ENCODE assay signal across 1 cellular context in genomic region chr20:3808141-3808479, GRCh38.
TF ChIP-seq lines count a peak whose summit lies in the region.

No MANE protein-coding gene starts in this region.

TF ChIP-seq in HepG2, 621 proteins besides CTCF, POLR2A, EP300 and RAD21 (continued from another document and continues in another):
- TF ChIP-seq, protein P1, sequence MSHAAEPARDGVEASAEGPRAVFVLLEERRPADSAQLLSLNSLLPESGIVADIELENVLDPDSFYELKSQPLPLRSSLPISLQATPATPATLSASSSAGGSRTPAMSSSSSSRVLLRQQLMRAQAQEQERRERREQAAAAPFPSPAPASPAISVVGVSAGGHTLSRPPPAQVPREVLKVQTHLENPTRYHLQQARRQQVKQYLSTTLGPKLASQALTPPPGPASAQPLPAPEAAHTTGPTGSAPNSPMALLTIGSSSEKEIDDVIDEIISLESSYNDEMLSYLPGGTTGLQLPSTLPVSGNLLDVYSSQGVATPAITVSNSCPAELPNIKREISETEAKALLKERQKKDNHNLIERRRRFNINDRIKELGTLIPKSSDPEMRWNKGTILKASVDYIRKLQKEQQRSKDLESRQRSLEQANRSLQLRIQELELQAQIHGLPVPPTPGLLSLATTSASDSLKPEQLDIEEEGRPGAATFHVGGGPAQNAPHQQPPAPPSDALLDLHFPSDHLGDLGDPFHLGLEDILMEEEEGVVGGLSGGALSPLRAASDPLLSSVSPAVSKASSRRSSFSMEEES (CRISPR knock-in tag; IDR thresholded peaks at IDR 0.05) = peak; percentile 94
- TF ChIP-seq ZNF607 (CRISPR knock-in tag; IDR thresholded peaks at IDR 0.05; ENCODE audit: borderline replicate concordance) = no peak
- no peak for TF ChIP-seq ZNF644 (CRISPR knock-in tag; IDR thresholded peaks at IDR 0.05; ENCODE audit: low read depth)
- no peak for TF ChIP-seq MAZ (IDR thresholded peaks at IDR 0.05; ENCODE audit: borderline replicate concordance, low read depth, low read length)
- TF ChIP-seq MAZ (CRISPR knock-in tag; IDR thresholded peaks at IDR 0.05; ENCODE audit: low read depth) = no peak
- no peak for TF ChIP-seq TSC22D2 (CRISPR knock-in tag; IDR thresholded peaks at IDR 0.05; ENCODE audit: borderline replicate concordance)
- TF ChIP-seq AGO2 (optimal IDR thresholded peaks at IDR 0.05; ENCODE audit: low read depth, low read length) = no peak
- TF ChIP-seq, protein P2, sequence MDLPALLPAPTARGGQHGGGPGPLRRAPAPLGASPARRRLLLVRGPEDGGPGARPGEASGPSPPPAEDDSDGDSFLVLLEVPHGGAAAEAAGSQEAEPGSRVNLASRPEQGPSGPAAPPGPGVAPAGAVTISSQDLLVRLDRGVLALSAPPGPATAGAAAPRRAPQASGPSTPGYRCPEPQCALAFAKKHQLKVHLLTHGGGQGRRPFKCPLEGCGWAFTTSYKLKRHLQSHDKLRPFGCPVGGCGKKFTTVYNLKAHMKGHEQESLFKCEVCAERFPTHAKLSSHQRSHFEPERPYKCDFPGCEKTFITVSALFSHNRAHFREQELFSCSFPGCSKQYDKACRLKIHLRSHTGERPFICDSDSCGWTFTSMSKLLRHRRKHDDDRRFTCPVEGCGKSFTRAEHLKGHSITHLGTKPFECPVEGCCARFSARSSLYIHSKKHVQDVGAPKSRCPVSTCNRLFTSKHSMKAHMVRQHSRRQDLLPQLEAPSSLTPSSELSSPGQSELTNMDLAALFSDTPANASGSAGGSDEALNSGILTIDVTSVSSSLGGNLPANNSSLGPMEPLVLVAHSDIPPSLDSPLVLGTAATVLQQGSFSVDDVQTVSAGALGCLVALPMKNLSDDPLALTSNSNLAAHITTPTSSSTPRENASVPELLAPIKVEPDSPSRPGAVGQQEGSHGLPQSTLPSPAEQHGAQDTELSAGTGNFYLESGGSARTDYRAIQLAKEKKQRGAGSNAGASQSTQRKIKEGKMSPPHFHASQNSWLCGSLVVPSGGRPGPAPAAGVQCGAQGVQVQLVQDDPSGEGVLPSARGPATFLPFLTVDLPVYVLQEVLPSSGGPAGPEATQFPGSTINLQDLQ (CRISPR knock-in tag; IDR thresholded peaks at IDR 0.05) = no peak
- no peak for TF ChIP-seq SYNCRIP (IDR thresholded peaks at IDR 0.05; ENCODE audit: insufficient read depth, low read depth, low read length)
- peak; percentile 48; the same call in 1 of the 2 replicates for TF ChIP-seq ZNF580 (CRISPR knock-in tag; IDR thresholded peaks at IDR 0.05; ENCODE audit: borderline replicate concordance, low read depth)
- TF ChIP-seq, protein P3, sequence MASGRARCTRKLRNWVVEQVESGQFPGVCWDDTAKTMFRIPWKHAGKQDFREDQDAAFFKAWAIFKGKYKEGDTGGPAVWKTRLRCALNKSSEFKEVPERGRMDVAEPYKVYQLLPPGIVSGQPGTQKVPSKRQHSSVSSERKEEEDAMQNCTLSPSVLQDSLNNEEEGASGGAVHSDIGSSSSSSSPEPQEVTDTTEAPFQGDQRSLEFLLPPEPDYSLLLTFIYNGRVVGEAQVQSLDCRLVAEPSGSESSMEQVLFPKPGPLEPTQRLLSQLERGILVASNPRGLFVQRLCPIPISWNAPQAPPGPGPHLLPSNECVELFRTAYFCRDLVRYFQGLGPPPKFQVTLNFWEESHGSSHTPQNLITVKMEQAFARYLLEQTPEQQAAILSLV (CRISPR knock-in tag; IDR thresholded peaks at IDR 0.05; ENCODE audit: borderline replicate concordance) = no peak; the same call in 1 of the 2 replicates
- TF ChIP-seq, protein P4, sequence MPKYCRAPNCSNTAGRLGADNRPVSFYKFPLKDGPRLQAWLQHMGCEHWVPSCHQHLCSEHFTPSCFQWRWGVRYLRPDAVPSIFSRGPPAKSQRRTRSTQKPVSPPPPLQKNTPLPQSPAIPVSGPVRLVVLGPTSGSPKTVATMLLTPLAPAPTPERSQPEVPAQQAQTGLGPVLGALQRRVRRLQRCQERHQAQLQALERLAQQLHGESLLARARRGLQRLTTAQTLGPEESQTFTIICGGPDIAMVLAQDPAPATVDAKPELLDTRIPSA (CRISPR knock-in tag; IDR thresholded peaks at IDR 0.05; ENCODE audit: borderline replicate concordance) = no peak
- TF ChIP-seq, protein P5, sequence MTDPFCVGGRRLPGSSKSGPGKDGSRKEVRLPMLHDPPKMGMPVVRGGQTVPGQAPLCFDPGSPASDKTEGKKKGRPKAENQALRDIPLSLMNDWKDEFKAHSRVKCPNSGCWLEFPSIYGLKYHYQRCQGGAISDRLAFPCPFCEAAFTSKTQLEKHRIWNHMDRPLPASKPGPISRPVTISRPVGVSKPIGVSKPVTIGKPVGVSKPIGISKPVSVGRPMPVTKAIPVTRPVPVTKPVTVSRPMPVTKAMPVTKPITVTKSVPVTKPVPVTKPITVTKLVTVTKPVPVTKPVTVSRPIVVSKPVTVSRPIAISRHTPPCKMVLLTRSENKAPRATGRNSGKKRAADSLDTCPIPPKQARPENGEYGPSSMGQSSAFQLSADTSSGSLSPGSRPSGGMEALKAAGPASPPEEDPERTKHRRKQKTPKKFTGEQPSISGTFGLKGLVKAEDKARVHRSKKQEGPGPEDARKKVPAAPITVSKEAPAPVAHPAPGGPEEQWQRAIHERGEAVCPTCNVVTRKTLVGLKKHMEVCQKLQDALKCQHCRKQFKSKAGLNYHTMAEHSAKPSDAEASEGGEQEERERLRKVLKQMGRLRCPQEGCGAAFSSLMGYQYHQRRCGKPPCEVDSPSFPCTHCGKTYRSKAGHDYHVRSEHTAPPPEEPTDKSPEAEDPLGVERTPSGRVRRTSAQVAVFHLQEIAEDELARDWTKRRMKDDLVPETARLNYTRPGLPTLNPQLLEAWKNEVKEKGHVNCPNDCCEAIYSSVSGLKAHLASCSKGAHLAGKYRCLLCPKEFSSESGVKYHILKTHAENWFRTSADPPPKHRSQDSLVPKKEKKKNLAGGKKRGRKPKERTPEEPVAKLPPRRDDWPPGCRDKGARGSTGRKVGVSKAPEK (CRISPR knock-in tag; IDR thresholded peaks at IDR 0.05; ENCODE audit: borderline replicate concordance) = peak; percentile 75; the same call in 1 of the 2 replicates
- peak; percentile 67; the same call in 1 of the 2 replicates for TF ChIP-seq RNF2 (conservative IDR thresholded peaks at IDR 0.05; ENCODE audit: low read depth)
- peak; percentile 90; the same call in 1 of the 2 replicates for TF ChIP-seq ZFP36L1 (CRISPR knock-in tag; IDR thresholded peaks at IDR 0.05)
- TF ChIP-seq, protein P6, sequence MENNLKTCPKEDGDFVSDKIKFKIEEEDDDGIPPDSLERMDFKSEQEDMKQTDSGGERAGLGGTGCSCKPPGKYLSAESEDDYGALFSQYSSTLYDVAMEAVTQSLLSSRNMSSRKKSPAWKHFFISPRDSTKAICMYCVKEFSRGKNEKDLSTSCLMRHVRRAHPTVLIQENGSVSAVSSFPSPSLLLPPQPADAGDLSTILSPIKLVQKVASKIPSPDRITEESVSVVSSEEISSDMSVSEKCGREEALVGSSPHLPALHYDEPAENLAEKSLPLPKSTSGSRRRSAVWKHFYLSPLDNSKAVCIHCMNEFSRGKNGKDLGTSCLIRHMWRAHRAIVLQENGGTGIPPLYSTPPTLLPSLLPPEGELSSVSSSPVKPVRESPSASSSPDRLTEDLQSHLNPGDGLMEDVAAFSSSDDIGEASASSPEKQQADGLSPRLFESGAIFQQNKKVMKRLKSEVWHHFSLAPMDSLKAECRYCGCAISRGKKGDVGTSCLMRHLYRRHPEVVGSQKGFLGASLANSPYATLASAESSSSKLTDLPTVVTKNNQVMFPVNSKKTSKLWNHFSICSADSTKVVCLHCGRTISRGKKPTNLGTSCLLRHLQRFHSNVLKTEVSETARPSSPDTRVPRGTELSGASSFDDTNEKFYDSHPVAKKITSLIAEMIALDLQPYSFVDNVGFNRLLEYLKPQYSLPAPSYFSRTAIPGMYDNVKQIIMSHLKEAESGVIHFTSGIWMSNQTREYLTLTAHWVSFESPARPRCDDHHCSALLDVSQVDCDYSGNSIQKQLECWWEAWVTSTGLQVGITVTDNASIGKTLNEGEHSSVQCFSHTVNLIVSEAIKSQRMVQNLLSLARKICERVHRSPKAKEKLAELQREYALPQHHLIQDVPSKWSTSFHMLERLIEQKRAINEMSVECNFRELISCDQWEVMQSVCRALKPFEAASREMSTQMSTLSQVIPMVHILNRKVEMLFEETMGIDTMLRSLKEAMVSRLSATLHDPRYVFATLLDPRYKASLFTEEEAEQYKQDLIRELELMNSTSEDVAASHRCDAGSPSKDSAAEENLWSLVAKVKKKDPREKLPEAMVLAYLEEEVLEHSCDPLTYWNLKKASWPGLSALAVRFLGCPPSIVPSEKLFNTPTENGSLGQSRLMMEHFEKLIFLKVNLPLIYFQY (CRISPR knock-in tag; IDR thresholded peaks at IDR 0.05; ENCODE audit: borderline replicate concordance) = no peak
- peak; percentile 62; the same call in 1 of the 2 replicates for TF ChIP-seq ZMAT3 (CRISPR knock-in tag; conservative IDR thresholded peaks at IDR 0.05)
- peak; percentile 30; the same call in 1 of the 2 replicates for TF ChIP-seq KAT8 (CRISPR knock-in tag; IDR thresholded peaks at IDR 0.05)
- TF ChIP-seq ZNF280D (CRISPR knock-in tag; IDR thresholded peaks at IDR 0.05) = peak; percentile 89
- TF ChIP-seq TERF1 (CRISPR knock-in tag; IDR thresholded peaks at IDR 0.05) = no peak
- no peak for TF ChIP-seq DBP (CRISPR knock-in tag; IDR thresholded peaks at IDR 0.05; ENCODE audit: not compliant biosample characterization)
- no peak for TF ChIP-seq ZSCAN22 (CRISPR knock-in tag; IDR thresholded peaks at IDR 0.05)
- TF ChIP-seq ZNF350 (CRISPR knock-in tag; IDR thresholded peaks at IDR 0.05; ENCODE audit: borderline replicate concordance, low read depth) = no peak
- TF ChIP-seq, protein P7, sequence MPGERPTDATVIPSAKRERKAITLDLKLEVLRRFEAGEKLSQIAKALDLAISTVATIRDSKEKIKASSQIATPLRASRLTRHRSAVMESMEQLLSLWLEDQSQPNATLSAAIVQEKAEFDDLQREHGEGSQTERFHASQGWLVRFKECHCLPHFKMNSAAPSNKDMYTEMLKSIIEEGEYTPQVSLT (CRISPR knock-in tag; IDR thresholded peaks at IDR 0.05; ENCODE audit: borderline replicate concordance, low read depth) = no peak
- TF ChIP-seq ZFY (CRISPR knock-in tag; IDR thresholded peaks at IDR 0.05) = 0 out of 2 replicates have a peak, but pooled peaks have one; percentile 16
- TF ChIP-seq ZNF274 (CRISPR knock-in tag; IDR thresholded peaks at IDR 0.05) = no peak
- no peak for TF ChIP-seq YY1 (IDR thresholded peaks at IDR 0.05; ENCODE audit: insufficient read depth, insufficient replicate concordance, low read depth, low read length)
- no peak for TF ChIP-seq HOXD1 (CRISPR knock-in tag; IDR thresholded peaks at IDR 0.05)
- TF ChIP-seq CCDC6 (CRISPR knock-in tag; IDR thresholded peaks at IDR 0.05) = peak; percentile 48; the same call in 1 of the 2 replicates
- TF ChIP-seq ZNF138 (CRISPR knock-in tag; IDR thresholded peaks at IDR 0.05; ENCODE audit: low read depth) = no peak
- TF ChIP-seq HMGA1 (CRISPR knock-in tag; conservative IDR thresholded peaks at IDR 0.05) = no peak
- TF ChIP-seq ATF7 (IDR thresholded peaks at IDR 0.05) = no peak
- TF ChIP-seq ATF7 (CRISPR knock-in tag; IDR thresholded peaks at IDR 0.05) = no peak
- 0 out of 2 replicates have a peak, but pooled peaks have one; percentile 24 for TF ChIP-seq ZNF501 (CRISPR knock-in tag; IDR thresholded peaks at IDR 0.05)
- 0 out of 2 replicates have a peak, but pooled peaks have one; percentile 14 for TF ChIP-seq FOXO1 (CRISPR knock-in tag; IDR thresholded peaks at IDR 0.05)
- TF ChIP-seq PCBP2 (optimal IDR thresholded peaks at IDR 0.05; ENCODE audit: low read depth, low read length, poor library complexity, severe bottlenecking) = no peak
- no peak for TF ChIP-seq PTBP1 (IDR thresholded peaks at IDR 0.05; ENCODE audit: low read depth, low read length, poor library complexity, severe bottlenecking)
- no peak for TF ChIP-seq CHD2 (IDR thresholded peaks at IDR 0.05; ENCODE audit: low read depth, low read length)
